In genomic region chr4:188429965-188430364, GRCh38 we compare ENCODE assay signal across 18 cellular contexts.
DNase-seq lines count a peak whose midpoint lies in the region; ATAC-seq and TF ChIP-seq lines count a peak whose summit lies in the region.
"Had no signal": no experiment of that assay in that cellular context is flagged by ENCODE, and none has a peak within 500 bp of the region (broad histone marks: within the 10 kb centered on the region; RNA-seq: fewer than 3 reads in every experiment).

No MANE protein-coding gene starts in this region.

- no peak overlapping the region for H3K18ac ChIP-seq in IMR-90 (ENCODE audit: low read depth, low read length)

- no peak overlapping the region for H3K23ac ChIP-seq in IMR-90 (ENCODE audit: low read depth, low read length)

- H3K56ac ChIP-seq in IMR-90 (ENCODE audit: extremely low read depth, insufficient read depth, low read length): no peak overlapping the region

- H3K9me3 ChIP-seq in cardiac muscle cell (ENCODE audit: low read depth): no peaks in the 10 kb centered on the region
- H3K9me3 ChIP-seq in IMR-90 (ENCODE audit: control insufficient read depth, insufficient read depth, low read length): no peaks in the 10 kb centered on the region
- H3K9me3 ChIP-seq in CD8-positive, alpha-beta T cell (ENCODE audit: low read length): no peaks in the 10 kb centered on the region
- H3K9me3 ChIP-seq: Caco-2, HAP-1 had no signal

- H3K79me1 ChIP-seq in IMR-90 (ENCODE audit: low read depth in 1 of 2, low read length in 2 of 2): no peaks in the 10 kb centered on the region

- H2BK5ac ChIP-seq in IMR-90 (ENCODE audit: low read depth, low read length, poor library complexity, severe bottlenecking): no peak overlapping the region

- no peak for ATAC-seq in left cardiac atrium
- ATAC-seq in IMR-90 (ENCODE audit: low read depth): no peak
- no peak for ATAC-seq in CD8-positive, alpha-beta T cell
- ATAC-seq: GM12878, GM23338 had no signal

- H2AFZ ChIP-seq in IMR-90 (replicated peaks; ENCODE audit: low read length, poor library complexity): no peak overlapping the region
- H2AFZ ChIP-seq: GM23338 had no signal

- H2AK9ac ChIP-seq in IMR-90 (replicated peaks; ENCODE audit: low read depth, low read length, poor library complexity): no peak overlapping the region

- BruUV-seq in IMR-90 (replicated peaks; lab: Mats Ljungman, UMichigan): no TSS peak

- H3K9me3 Mint-ChIP-seq in endothelial cell (ENCODE audit: unreplicated experiment) (no peaks in the 10 kb centered on the region), osteocyte (ENCODE audit: unreplicated experiment) (peaks cover 12% of the 10 kb centered on the region)
- peaks cover 4% of the 10 kb centered on the region for H3K9me3 Mint-ChIP-seq in CD8-positive, alpha-beta T cell

- TF ChIP-seq CTCF in cardiac muscle cell (IDR thresholded peaks at IDR 0.05; ENCODE audit: low read depth, low read length): no peak
- TF ChIP-seq CTCF in IMR-90 (conservative IDR thresholded peaks at IDR 0.05; ENCODE audit: low read depth, low read length): no peak
- no peak for TF ChIP-seq CTCF in endothelial cell (IDR thresholded peaks at IDR 0.05; ENCODE audit: unreplicated experiment)
- no peak for TF ChIP-seq CTCF in osteocyte (IDR thresholded peaks at IDR 0.05)
- no peak for TF ChIP-seq CTCF in dorsolateral prefrontal cortex (IDR thresholded peaks at IDR 0.05 in 54 of 56, conservative IDR thresholded peaks at IDR 0.05 in 2 of 56; ENCODE audit: low read depth in 1 of 56, partially characterized antibody in 56 of 56)
- TF ChIP-seq CTCF in CD8-positive, alpha-beta T cell (IDR thresholded peaks at IDR 0.05): no peak

- H3K27ac Mint-ChIP-seq in endothelial cell (ENCODE audit: unreplicated experiment) (peak overlapping the region; percentile 82), osteocyte (ENCODE audit: unreplicated experiment) (peak overlapping the region; percentile 45)
- H3K27ac Mint-ChIP-seq in CD8-positive, alpha-beta T cell: no peak overlapping the region
- H3K27ac Mint-ChIP-seq: CD4-positive, alpha-beta memory T cell; GM23338 had no signal

- no peak overlapping the region for H4K8ac ChIP-seq in IMR-90 (ENCODE audit: low read depth in 2 of 2, low read length in 2 of 2)

- H3K9me1 ChIP-seq in IMR-90 (ENCODE audit: insufficient read depth, low read length): no peaks in the 10 kb centered on the region

- no peak for TF ChIP-seq RAD21 in IMR-90 (IDR thresholded peaks at IDR 0.05; ENCODE audit: low read length)

- no peak overlapping the region for H4K91ac ChIP-seq in IMR-90 (ENCODE audit: insufficient read depth, low read depth, low read length)

- H3K27ac ChIP-seq in cardiac muscle cell: peak overlapping the region; percentile 58
- no peak overlapping the region for H3K27ac ChIP-seq in IMR-90 (ENCODE audit: insufficient read depth, low read length)
- no peak overlapping the region for H3K27ac ChIP-seq in dorsolateral prefrontal cortex
- H3K27ac ChIP-seq in CD8-positive, alpha-beta T cell (ENCODE audit: low read depth, low read length): no peak overlapping the region

- H3K27me3 ChIP-seq in cardiac muscle cell: no peaks in the 10 kb centered on the region
- no peaks in the 10 kb centered on the region for H3K27me3 ChIP-seq in IMR-90 (ENCODE audit: control insufficient read depth, insufficient read depth, low read length)
- peaks cover 0 to 7% (median 0%) of the 10 kb centered on the region in 45 donors for H3K27me3 ChIP-seq in dorsolateral prefrontal cortex
- no peaks in the 10 kb centered on the region for H3K27me3 ChIP-seq in CD8-positive, alpha-beta T cell (ENCODE audit: insufficient read depth, low read length)

- H3K36me3 Mint-ChIP-seq in endothelial cell (ENCODE audit: low read depth, unreplicated experiment) (no peaks in the 10 kb centered on the region), osteocyte (ENCODE audit: unreplicated experiment) (no peaks in the 10 kb centered on the region)
- H3K36me3 Mint-ChIP-seq in CD8-positive, alpha-beta T cell: no peaks in the 10 kb centered on the region
- H3K36me3 Mint-ChIP-seq: CD4-positive, alpha-beta memory T cell had no signal

- H3K14ac ChIP-seq in IMR-90 (replicated peaks; ENCODE audit: low read depth, low read length): no peak overlapping the region

- POLR2A ChIA-PET in IMR-90 (lab: Charles Lee; ENCODE audit: unreplicated experiment): no interaction called here
- POLR2A ChIA-PET in CD8-positive, alpha-beta T cell (lab: Charles Lee): no interaction called here

- no CpG with 5 or more reads among the region's 5 CpGs for WGBS in IMR-90 (ENCODE audit: extremely low coverage in 2 of 2, insufficient read length in 1 of 2), 2 experiments

- dilution Hi-C loops in IMR-90 (cut with HindIII; ENCODE audit: low sequenced_read_pairs, unreplicated experiment): no loop called here

- H4K20me1 ChIP-seq in IMR-90 (ENCODE audit: insufficient read depth, low read length): no peaks in the 10 kb centered on the region

- no peak overlapping the region for H2AK5ac ChIP-seq in IMR-90 (ENCODE audit: low read depth, low read length)

- H3K4me1 Mint-ChIP-seq in endothelial cell (ENCODE audit: unreplicated experiment) (peaks cover 33% of the 10 kb centered on the region), osteocyte (ENCODE audit: unreplicated experiment) (peaks cover 62% of the 10 kb centered on the region)
- no peaks in the 10 kb centered on the region for H3K4me1 Mint-ChIP-seq in CD8-positive, alpha-beta T cell (ENCODE audit: low read depth)
- H3K4me1 Mint-ChIP-seq: CD4-positive, alpha-beta memory T cell had no signal

- no peak overlapping the region for H3K9ac ChIP-seq in IMR-90 (ENCODE audit: low read depth, low read length)

- H2BK20ac ChIP-seq in IMR-90 (ENCODE audit: low read depth, low read length): no peak overlapping the region

- no peak overlapping the region for H2BK15ac ChIP-seq in IMR-90 (ENCODE audit: low read depth, low read length)

- H4K5ac ChIP-seq in IMR-90 (ENCODE audit: low read depth, low read length): no peak overlapping the region

- H3K4me3 ChIP-seq in cardiac muscle cell (no peak overlapping the region), IMR-90 (ENCODE audit: insufficient read depth, low read depth, low read length) (no peak overlapping the region), dorsolateral prefrontal cortex (no peak overlapping the region)
- no peak overlapping the region for H3K4me3 ChIP-seq in CD8-positive, alpha-beta T cell (ENCODE audit: low read depth, low read length)
- H3K4me3 ChIP-seq: GM12878, GM23338, HAP-1 had no signal

- H2BK120ac ChIP-seq in IMR-90 (ENCODE audit: low read depth, low read length): no peak overlapping the region

- in situ Hi-C loops in IMR-90 (cut with MboI; ENCODE audit: low sequenced_read_pairs): no loop called here

- TF ChIP-seq POLR2A in IMR-90 (IDR thresholded peaks at IDR 0.05; ENCODE audit: low read depth, low read length): no peak

- no peak overlapping the region for H3K4me2 ChIP-seq in IMR-90 (ENCODE audit: low read depth, low read length)
- H3K4me2 ChIP-seq: GM23338 had no signal

- H3K27me3 Mint-ChIP-seq in endothelial cell (ENCODE audit: unreplicated experiment): peaks cover 3% of the 10 kb centered on the region
- H3K27me3 Mint-ChIP-seq in osteocyte (ENCODE audit: unreplicated experiment): no peaks in the 10 kb centered on the region
- H3K27me3 Mint-ChIP-seq in CD8-positive, alpha-beta T cell (ENCODE audit: low read depth): no peaks in the 10 kb centered on the region
- H3K27me3 Mint-ChIP-seq: CD4-positive, alpha-beta memory T cell had no signal

- DNase-seq in cardiac muscle cell (ENCODE audit: low read depth in 1 of 2, low spot score in 1 of 2): no peak
- no peak for DNase-seq in left cardiac atrium
- no peak for DNase-seq in IMR-90
- DNase-seq in endothelial cell (ENCODE audit: low spot score): no peak
- no peak for DNase-seq in osteocyte (ENCODE audit: extremely low spot score, unreplicated experiment)
- no peak for DNase-seq in NCI-H345 treated with DMSO at 0.1 percent for 48 hours (lab: John Stamatoyannopoulos, UW; ENCODE audit: unreplicated experiment)
- no peak for DNase-seq in dorsolateral prefrontal cortex
- DNase-seq in CD8-positive, alpha-beta T cell: no peak
- DNase-seq: 8988T; C1 segment of cervical spinal cord; Caco-2; CD4-positive, alpha-beta memory T cell; DMS153; EL; GDM1 had no signal

- H3K4me3 Mint-ChIP-seq in endothelial cell (ENCODE audit: unreplicated experiment) (no peak overlapping the region), osteocyte (ENCODE audit: unreplicated experiment) (no peak overlapping the region)
- H3K4me3 Mint-ChIP-seq in CD8-positive, alpha-beta T cell: no peak overlapping the region
- H3K4me3 Mint-ChIP-seq: CD4-positive, alpha-beta memory T cell; GM23338 had no signal

- H3K36me3 ChIP-seq in cardiac muscle cell: no peaks in the 10 kb centered on the region
- no peaks in the 10 kb centered on the region for H3K36me3 ChIP-seq in IMR-90 (ENCODE audit: control insufficient read depth, insufficient read depth, low read length)
- no peaks in the 10 kb centered on the region for H3K36me3 ChIP-seq in CD8-positive, alpha-beta T cell (ENCODE audit: insufficient read depth, low read length)
- H3K36me3 ChIP-seq: HAP-1 had no signal

- CTCF ChIA-PET in IMR-90 (lab: Yijun Ruan, JAX): no interaction called here
- CTCF ChIA-PET in CD8-positive, alpha-beta T cell (lab: Charles Lee): no interaction called here

- H3K4me1 ChIP-seq in cardiac muscle cell (ENCODE audit: low read depth) (peaks cover 28% of the 10 kb centered on the region), IMR-90 (ENCODE audit: control insufficient read depth, insufficient read depth, low read length) (peaks cover 3% of the 10 kb centered on the region; the same call in 1 of the 2 replicates)
- no peaks in the 10 kb centered on the region for H3K4me1 ChIP-seq in CD8-positive, alpha-beta T cell (ENCODE audit: insufficient read depth, low read length)
- H3K4me1 ChIP-seq: HAP-1 had no signal

- H3K4ac ChIP-seq in IMR-90 (ENCODE audit: low read depth, low read length): no peak overlapping the region

- intact Hi-C loops in left cardiac atrium (cut with DNase I) (no loop called here), IMR-90 (cut with micrococcal nuclease) (no loop called here), dorsolateral prefrontal cortex (cut with DNase I) (loop anchor here in 1 of 2 donors (5.0 kb wide), 1 partner anchor 887 kb away; no protein-coding TSS in a partner anchor)
- intact Hi-C loops in CD8-positive, alpha-beta T cell (cut with DNase I, micrococcal nuclease): no loop called here

TF ChIP-seq in IMR-90, 13 proteins besides CTCF, POLR2A, EP300 and RAD21:
- no peak for TF ChIP-seq ELK1 (IDR thresholded peaks at IDR 0.05; ENCODE audit: borderline replicate concordance, low read depth, low read length)
- TF ChIP-seq CHD1 (IDR thresholded peaks at IDR 0.05; ENCODE audit: low read depth, low read length): no peak
- peak; percentile 81 for TF ChIP-seq CEBPB (IDR thresholded peaks at IDR 0.05; ENCODE audit: low read depth, low read length)
